Comparison of ENCODE assay signal across 8 cellular contexts in the genomic region with DNA sequence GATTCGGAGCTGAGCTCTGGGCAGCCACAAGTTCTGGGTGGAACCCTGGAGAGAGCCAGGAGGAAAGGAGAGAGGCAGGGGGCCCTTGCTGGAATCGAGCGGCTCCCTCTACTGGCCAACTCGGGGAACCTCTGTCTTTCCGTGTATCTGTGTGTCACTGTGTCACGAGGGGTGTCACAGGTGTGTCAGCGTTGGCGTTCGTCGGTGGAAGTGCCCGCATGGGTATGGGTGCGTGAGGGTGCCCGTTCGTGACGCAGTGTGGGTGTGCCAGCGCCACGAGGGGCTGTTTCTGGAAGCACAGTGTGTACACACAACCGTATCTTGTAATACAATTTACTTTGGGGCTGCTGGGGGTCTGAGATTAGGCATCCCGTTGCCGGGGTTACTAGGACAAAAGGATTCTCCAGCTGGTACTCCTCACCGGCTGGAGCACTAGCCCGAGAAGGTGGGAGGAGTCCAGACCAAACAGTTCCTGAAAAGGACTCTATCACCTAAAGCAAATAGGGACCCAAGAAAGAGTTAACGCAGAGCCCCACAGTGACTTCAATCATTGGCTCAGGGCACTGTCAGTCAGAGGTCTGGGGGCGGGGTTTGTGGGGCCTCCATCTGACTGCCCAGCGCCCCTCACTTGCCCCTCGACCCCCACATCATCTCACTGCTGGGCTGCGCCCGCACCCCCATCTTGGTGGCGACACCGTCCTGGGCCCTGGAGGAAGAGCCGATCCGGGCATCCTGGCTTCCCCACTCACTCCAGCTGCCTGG. TPM values are rescaled to one million over a fixed set of nuclear protein-coding genes. Genes with fewer than 3 reads are reported as not detected.
DNase-seq lines count a peak whose midpoint lies in the region; ATAC-seq, FAIRE-seq and TF ChIP-seq lines count a peak whose summit lies in the region.

No MANE protein-coding gene starts in this region.

- TF ChIP-seq CTCF in CD4-positive, alpha-beta T cell (IDR thresholded peaks at IDR 0.05): peak; percentile 95

- H3K9me3 ChIP-seq in CD4-positive, alpha-beta T cell (ENCODE audit: control insufficient read depth, low read length): no peaks in the 10 kb centered on the region

- peak overlapping the region; percentile 89 for H3K4me3 Mint-ChIP-seq in CD4-positive, alpha-beta T cell

- intact Hi-C loops in CD4-positive, alpha-beta T cell (cut with DNase I, micrococcal nuclease): loop anchor here in 1 of 2 experiments (1.0 to 2.0 kb wide), 2 partner anchors 21 to 51 kb away; no protein-coding TSS in a partner anchor

- H3K9me3 Mint-ChIP-seq in CD4-positive, alpha-beta T cell: no peaks in the 10 kb centered on the region

- H3K27ac Mint-ChIP-seq in CD4-positive, alpha-beta T cell: peak overlapping the region; percentile 97

- peak; percentile 60 for ATAC-seq in CD4-positive, alpha-beta T cell (ENCODE audit: poor library complexity)
- peak; percentile 30 for ATAC-seq in GM21367 (IDR thresholded peaks at IDR 0.05; ENCODE audit: unreplicated experiment)

- peak overlapping the region; percentile 98 for H3K27ac ChIP-seq in CD4-positive, alpha-beta T cell (ENCODE audit: low read depth, low read length)

- FAIRE-seq in HTR-8/SVneo (lab: Jason Lieb, UNC): peak; percentile 58

- peaks cover 50% of the 10 kb centered on the region for H3K36me3 Mint-ChIP-seq in CD4-positive, alpha-beta T cell (ENCODE audit: low read depth)

- H3K27me3 Mint-ChIP-seq in CD4-positive, alpha-beta T cell: peaks cover 5% of the 10 kb centered on the region

- CTCF ChIA-PET in CD4-positive, alpha-beta T cell (lab: Charles Lee): interaction anchor here (0.6 to 3.5 kb wide), 11 partner anchors 13 to 153 kb away, joined by 3 to 42 read pairs (median 3); a partner anchor contains a TSS

- POLR2A ChIA-PET in CD4-positive, alpha-beta T cell (lab: Charles Lee): interaction anchor here (0.9 to 9.8 kb wide), 5 partner anchors 12 to 139 kb away, joined by 3 to 187 read pairs (median 8); a partner anchor contains a TSS

- H3K27me3 ChIP-seq in CD4-positive, alpha-beta T cell (ENCODE audit: control insufficient read depth, insufficient read depth, low read length): no peaks in the 10 kb centered on the region

- peak; percentile 88 to 99 (median 90) for DNase-seq in CD4-positive, alpha-beta T cell
- DNase-seq in HTR-8/SVneo (ENCODE audit: insufficient read length, low spot score) (peak; percentile 95), NK-92 (lab: John Stamatoyannopoulos, UW; ENCODE audit: unreplicated experiment) (peak; percentile 71), medulla oblongata (ENCODE audit: extremely low spot score) (peak; percentile 98)
- peak; percentile 84 to 93 for DNase-seq in activated CD8-positive, alpha-beta memory T cell treated with anti-CD3 and anti-CD28 coated beads for 1 hour (ENCODE audit: extremely low read depth in 1 of 2, low read depth in 1 of 2)
- peak; percentile 91 for DNase-seq in effector CD8-positive, alpha-beta T cell (lab: John Stamatoyannopoulos, UW)
- DNase-seq in stimulated activated CD8-positive, alpha-beta memory T cell treated with anti-CD3 and anti-CD28 coated beads, Interleukin-12 subunit alpha, Interleukin-12 subunit beta, amount 100 ng/mL, for 4 hours (ENCODE audit: low read depth): peak; percentile 83

- peaks cover 55% of the 10 kb centered on the region for H3K4me1 Mint-ChIP-seq in CD4-positive, alpha-beta T cell (ENCODE audit: low read depth)

RNA-seq across cellular contexts. Expression of a gene that starts 2.6 kb away (rescaled TPM):
- 100 to 1,000 TPM; 326 to 332 TPM for total RNA-seq in CD4-positive, alpha-beta T cell

RNA-seq across cellular contexts. Expression of a gene that starts 27.8 kb away (rescaled TPM):
- under 1 TPM in 1 of 2 experiments, not detected in 1; 0.27 TPM for total RNA-seq in CD4-positive, alpha-beta T cell

RNA-seq across cellular contexts. Expression of a gene that starts 43.3 kb away (rescaled TPM):
- total RNA-seq in CD4-positive, alpha-beta T cell: not detected

RNA-seq across cellular contexts. Expression of a gene that starts 44.6 kb away (rescaled TPM):
- total RNA-seq in CD4-positive, alpha-beta T cell: 10 to 100 TPM; 13.2 to 14.3 TPM

Comparison
In these comparisons a context has a peak if more than half of its experiments do, and no peak if none do; other contexts are left out.
1. Peak in every context shown above with its lines: DNase-seq, ATAC-seq and H3K27ac ChIP-seq.